In genomic region chr15:85764649-85765277, GRCh38 we compare ENCODE assay signal across 16 cellular contexts. TPM values are rescaled to one million over a fixed set of nuclear protein-coding genes. Genes with fewer than 3 reads are reported as not detected.
A peak's percentile ranks its signal among the peaks of the same experiment; 100 is the strongest.
DNase-seq lines count a peak whose midpoint lies in the region; ATAC-seq, FAIRE-seq and TF ChIP-seq lines count a peak whose summit lies in the region.
"Had no signal": no experiment of that assay in that cellular context is flagged by ENCODE, and none has a peak within 500 bp of the region (broad histone marks: within the 10 kb centered on the region; RNA-seq: fewer than 3 reads in every experiment).

No MANE protein-coding gene starts in this region.

- TF ChIP-seq POLR2A in transverse colon (IDR thresholded peaks at IDR 0.05), result no peak

- H4K20me1 ChIP-seq in astrocyte (ENCODE audit: insufficient read depth, low read length), result peaks cover 82% of the 10 kb centered on the region

- FAIRE-seq in astrocyte (lab: Jason Lieb, UNC), result no peak

- H3K9ac ChIP-seq in astrocyte (ENCODE audit: low read length), result no peak overlapping the region
- H3K9ac ChIP-seq in skeletal muscle tissue (ENCODE audit: low read depth in 1 of 3, low read length in 3 of 3), result peak overlapping the region in 2 of 3 donors; percentile 17 to 25

- no peak overlapping the region for H2AFZ ChIP-seq in astrocyte (ENCODE audit: low read depth, low read length)

- in situ Hi-C loops in transverse colon (cut with MboI; ENCODE audit: low pct_ligation_motif_present in 1 of 4, low pct_unique_long_range_greater_than_20kb in 1 of 4, low sequenced_read_pairs in 3 of 4), result no loop called here

- DNase-seq in astrocyte (ENCODE audit: low read depth), result peak; percentile 43
- DNase-seq in fibroblast of the conjunctiva (ENCODE audit: low read depth), result peak; percentile 40
- no peak for DNase-seq in effector CD4-positive, alpha-beta T cell
- no peak for DNase-seq in stimulated activated CD4-positive, alpha-beta T cell treated with anti-CD3 and anti-CD28 coated beads, Interleukin-4, amount 100 ng/mL, for 24 hours
- DNase-seq in transverse colon, result no peak
- DNase-seq: activated CD4-positive, CD25-positive, alpha-beta regulatory T cell treated with anti-CD3 and anti-CD28 coated beads, Interleukin-2, amount 50 U/mL, for 72 hours; activated T-cell treated with anti-CD3 and anti-CD28 coated beads, Interleukin-2, amount 50 U/mL, for 4 hours; anterior cingulate cortex; CD8-positive, alpha-beta T cell; islet precursor cell; NCI-H1092 treated with DMSO at 0.1 percent for 48 hours; NCI-H226; stimulated activated CD4-positive, alpha-beta T cell treated with anti-CD3 and anti-CD28 coated beads, Interleukin-4, amount 100 ng/mL, for 4 hours; stimulated activated naive CD8-positive, alpha-beta T cell treated with anti-CD3 and anti-CD28 coated beads, Interleukin-15, Interleukin-2, amounts not matched to agents 100 U/mL and 50 U/mL, for 24 hours had no signal

- TF ChIP-seq CTCF in astrocyte (IDR thresholded peaks at IDR 0.05; ENCODE audit: insufficient read depth, low read depth, low read length), result no peak
- no peak for TF ChIP-seq CTCF in transverse colon (IDR thresholded peaks at IDR 0.05)

- peaks cover 49% of the 10 kb centered on the region for H3K79me2 ChIP-seq in astrocyte (ENCODE audit: insufficient read depth, low read length)

- ATAC-seq in GM18502 (IDR thresholded peaks at IDR 0.05; ENCODE audit: poor library complexity, unreplicated experiment), result peak; percentile 48
- ATAC-seq: activated T-cell treated with anti-CD3 and anti-CD28 coated beads, Interleukin-2, amount 50 U/mL, for 4 hours; CD8-positive, alpha-beta T cell; stimulated activated naive CD8-positive, alpha-beta T cell treated with anti-CD3 and anti-CD28 coated beads, Interleukin-15, Interleukin-2, amounts not matched to agents 100 U/mL and 50 U/mL, for 24 hours had no signal

- no peaks in the 10 kb centered on the region for H3K27me3 Mint-ChIP-seq in astrocyte (ENCODE audit: low read depth, unreplicated experiment)

- H3K4me2 ChIP-seq in astrocyte (ENCODE audit: low read length), result peak overlapping the region; percentile 1

- intact Hi-C loops in transverse colon (cut with DNase I; ENCODE audit: low total_unique reads), result no loop called here

- H3K9me3 Mint-ChIP-seq in astrocyte (ENCODE audit: unreplicated experiment), result peaks cover 2% of the 10 kb centered on the region
- H3K9me3 Mint-ChIP-seq: activated T-cell treated with anti-CD3 and anti-CD28 coated beads, Interleukin-2, amount 50 U/mL, for 4 hours; CD8-positive, alpha-beta T cell had no signal

- H3K4me1 Mint-ChIP-seq in astrocyte (ENCODE audit: low read depth, unreplicated experiment), result peaks cover 13% of the 10 kb centered on the region

- H3K4me3 Mint-ChIP-seq in astrocyte (ENCODE audit: unreplicated experiment), result no peak overlapping the region
- H3K4me3 Mint-ChIP-seq: activated T-cell treated with anti-CD3 and anti-CD28 coated beads, Interleukin-2, amount 50 U/mL, for 4 hours; CD8-positive, alpha-beta T cell had no signal

- H3K27ac Mint-ChIP-seq in astrocyte (ENCODE audit: unreplicated experiment), result no peak overlapping the region
- H3K27ac Mint-ChIP-seq: CD8-positive, alpha-beta T cell had no signal

- 58 to 60% methylated on average over 2 to 3 of the region's 3 CpGs for WGBS in transverse colon (ENCODE audit: low coverage in 1 of 2), 2 donors

- H3K4me3 ChIP-seq in astrocyte (ENCODE audit: insufficient read depth, low read depth, low read length) (no peak overlapping the region), skeletal muscle tissue (ENCODE audit: low read length in 3 of 3) (peak overlapping the region in 1 of 3 donors; percentile 29), transverse colon (no peak overlapping the region)

- no peak overlapping the region for H3K27ac ChIP-seq in astrocyte (ENCODE audit: low read depth, low read length)
- peak overlapping the region; percentile 71 for H3K27ac ChIP-seq in skeletal muscle tissue (ENCODE audit: low read depth, low read length)
- H3K27ac ChIP-seq in transverse colon, result no peak overlapping the region

- H3K9me3 ChIP-seq in astrocyte (ENCODE audit: insufficient read depth, low read depth, low read length) (no peaks in the 10 kb centered on the region), skeletal muscle tissue (ENCODE audit: control insufficient read depth in 3 of 3, low read length in 3 of 3) (peaks cover 0 to 5% (median 0%) of the 10 kb centered on the region in 3 donors), transverse colon (no peaks in the 10 kb centered on the region)

- H3K27me3 ChIP-seq in astrocyte (ENCODE audit: insufficient read depth, low read length) (no peaks in the 10 kb centered on the region), skeletal muscle tissue (ENCODE audit: control insufficient read depth in 3 of 3, insufficient read depth in 3 of 3, low read length in 3 of 3) (no peaks in the 10 kb centered on the region), transverse colon (no peaks in the 10 kb centered on the region)

- H3K36me3 ChIP-seq in astrocyte (ENCODE audit: insufficient read depth, low read length) (no peaks in the 10 kb centered on the region), skeletal muscle tissue (ENCODE audit: control insufficient read depth in 3 of 3, insufficient read depth in 3 of 3, low read length in 3 of 3) (peaks cover 6 to 19% (median 11%) of the 10 kb centered on the region in 3 donors), transverse colon (no peaks in the 10 kb centered on the region)

- H3K36me3 Mint-ChIP-seq in astrocyte (ENCODE audit: low read depth, unreplicated experiment), result peaks cover 13% of the 10 kb centered on the region

- TF ChIP-seq EP300 in transverse colon (IDR thresholded peaks at IDR 0.05; ENCODE audit: low read depth), result no peak

- H3K4me1 ChIP-seq in astrocyte (ENCODE audit: insufficient read depth, low read length) (peaks cover 31% of the 10 kb centered on the region), skeletal muscle tissue (ENCODE audit: control insufficient read depth in 3 of 3, insufficient read depth in 3 of 3, low read length in 3 of 3) (peaks cover 43 to 48% (median 43%) of the 10 kb centered on the region in 3 donors), transverse colon (no peaks in the 10 kb centered on the region)

RNA-seq across cellular contexts. Expression of gene KLHL25, which starts 30.0 kb away (rescaled TPM):
- total RNA-seq in astrocyte (4.7 and 5.6 TPM in 2 replicates), skeletal muscle tissue (5.2 TPM), transverse colon (10 to 100 TPM; 10.1 to 36.0 (median 10.8) TPM)

Comparison
In these comparisons a context has a peak if more than half of its experiments do, and no peak if none do; other contexts are left out.
1. DNase-seq: peak in astrocyte (single experiment) and fibroblast of the conjunctiva (single experiment); none in effector CD4-positive, alpha-beta T cell (single experiment), stimulated activated CD4-positive, alpha-beta T cell treated with anti-CD3 and anti-CD28 coated beads, Interleukin-4, amount 100 ng/mL, for 24 hours (single experiment) and transverse colon (single experiment).